Comparison of ENCODE assay signal across 1 cellular context in genomic region chr6:166330612-166331011, GRCh38.
TF ChIP-seq lines count a peak whose summit lies in the region.

No MANE protein-coding gene starts in this region.

TF ChIP-seq in HepG2, 621 proteins besides CTCF, POLR2A, EP300 and RAD21 (continued from another document and continues in another):
- TF ChIP-seq THAP9 (CRISPR knock-in tag; IDR thresholded peaks at IDR 0.05; ENCODE audit: borderline replicate concordance) (peak; percentile 56; the same call in 1 of the 2 replicates), RELA (CRISPR knock-in tag; IDR thresholded peaks at IDR 0.05) (no peak), AHDC1 (CRISPR knock-in tag; IDR thresholded peaks at IDR 0.05; ENCODE audit: borderline replicate concordance) (no peak), NR2F6 (IDR thresholded peaks at IDR 0.05) (no peak), NR2F6 (CRISPR knock-in tag; IDR thresholded peaks at IDR 0.05) (peak; percentile 54; the same call in 1 of the 2 replicates), ZMAT3 (CRISPR knock-in tag; conservative IDR thresholded peaks at IDR 0.05) (no peak), THAP11 (CRISPR knock-in tag; IDR thresholded peaks at IDR 0.05) (peak; percentile 58), CHD2 (IDR thresholded peaks at IDR 0.05; ENCODE audit: low read depth, low read length) (0 out of 2 replicates have a peak, but pooled peaks have one; percentile 26), ZNF34 (CRISPR knock-in tag; IDR thresholded peaks at IDR 0.05; ENCODE audit: borderline replicate concordance) (no peak), SP2 (CRISPR knock-in tag; IDR thresholded peaks at IDR 0.05) (no peak), ZBTB42 (CRISPR knock-in tag; IDR thresholded peaks at IDR 0.05) (no peak), TP53 (CRISPR knock-in tag; conservative IDR thresholded peaks at IDR 0.05) (no peak), MIXL1 (CRISPR knock-in tag; IDR thresholded peaks at IDR 0.05) (no peak), ZNF773 (CRISPR knock-in tag; IDR thresholded peaks at IDR 0.05; ENCODE audit: borderline replicate concordance) (no peak), ZNF280D (CRISPR knock-in tag; IDR thresholded peaks at IDR 0.05) (peak; percentile 75; the same call in 1 of the 2 replicates), POLR2AphosphoS5 (IDR thresholded peaks at IDR 0.05; ENCODE audit: low read depth, low read length) (no peak), ZBTB8A (CRISPR knock-in tag; IDR thresholded peaks at IDR 0.05; ENCODE audit: borderline replicate concordance, low read depth) (no peak), ZNF563 (CRISPR knock-in tag; IDR thresholded peaks at IDR 0.05) (0 out of 2 replicates have a peak, but pooled peaks have one; percentile 23), ZNF383 (CRISPR knock-in tag; IDR thresholded peaks at IDR 0.05; ENCODE audit: borderline replicate concordance) (no peak), CENPT (CRISPR knock-in tag; IDR thresholded peaks at IDR 0.05; ENCODE audit: low read depth) (no peak), KLF15 (CRISPR knock-in tag; IDR thresholded peaks at IDR 0.05; ENCODE audit: borderline replicate concordance) (no peak), SMAD1 (CRISPR knock-in tag; IDR thresholded peaks at IDR 0.05; ENCODE audit: borderline replicate concordance, low read depth) (peak; percentile 84; the same call in 1 of the 2 replicates), ELF1 (CRISPR knock-in tag; IDR thresholded peaks at IDR 0.05) (0 out of 2 replicates have a peak, but pooled peaks have one; percentile 46), ZNF296 (CRISPR knock-in tag; conservative IDR thresholded peaks at IDR 0.05) (no peak), ZNF382 (CRISPR knock-in tag; IDR thresholded peaks at IDR 0.05; ENCODE audit: borderline replicate concordance) (no peak), SMYD3 (CRISPR knock-in tag; IDR thresholded peaks at IDR 0.05) (no peak), HNF4G (IDR thresholded peaks at IDR 0.05; ENCODE audit: borderline replicate concordance, low read depth, low read length) (no peak), HNF4G (CRISPR knock-in tag; IDR thresholded peaks at IDR 0.05; ENCODE audit: borderline replicate concordance, low read depth) (0 out of 2 replicates have a peak, but pooled peaks have one; percentile 27), FOXO4 (CRISPR knock-in tag; conservative IDR thresholded peaks at IDR 0.05) (no peak), MYPOP (CRISPR knock-in tag; IDR thresholded peaks at IDR 0.05) (peak; percentile 65; the same call in 1 of the 2 replicates), MAF1 (CRISPR knock-in tag; IDR thresholded peaks at IDR 0.05; ENCODE audit: borderline replicate concordance) (no peak), MAFG (CRISPR knock-in tag; IDR thresholded peaks at IDR 0.05) (no peak), ZNF552 (CRISPR knock-in tag; IDR thresholded peaks at IDR 0.05; ENCODE audit: borderline replicate concordance) (no peak), ZNF20 (CRISPR knock-in tag; IDR thresholded peaks at IDR 0.05) (no peak), ZNF879 (CRISPR knock-in tag; IDR thresholded peaks at IDR 0.05) (no peak), SOX5 (CRISPR knock-in tag; IDR thresholded peaks at IDR 0.05; ENCODE audit: borderline replicate concordance) (peak; percentile 70; the same call in 1 of the 2 replicates), ATM (IDR thresholded peaks at IDR 0.05; ENCODE audit: borderline replicate concordance) (no peak), ZSCAN31 (CRISPR knock-in tag; IDR thresholded peaks at IDR 0.05; ENCODE audit: low read depth) (0 out of 2 replicates have a peak, but pooled peaks have one; percentile 31), ZUFSP (CRISPR knock-in tag; IDR thresholded peaks at IDR 0.05; ENCODE audit: borderline replicate concordance) (no peak)
- TF ChIP-seq, protein P1, sequence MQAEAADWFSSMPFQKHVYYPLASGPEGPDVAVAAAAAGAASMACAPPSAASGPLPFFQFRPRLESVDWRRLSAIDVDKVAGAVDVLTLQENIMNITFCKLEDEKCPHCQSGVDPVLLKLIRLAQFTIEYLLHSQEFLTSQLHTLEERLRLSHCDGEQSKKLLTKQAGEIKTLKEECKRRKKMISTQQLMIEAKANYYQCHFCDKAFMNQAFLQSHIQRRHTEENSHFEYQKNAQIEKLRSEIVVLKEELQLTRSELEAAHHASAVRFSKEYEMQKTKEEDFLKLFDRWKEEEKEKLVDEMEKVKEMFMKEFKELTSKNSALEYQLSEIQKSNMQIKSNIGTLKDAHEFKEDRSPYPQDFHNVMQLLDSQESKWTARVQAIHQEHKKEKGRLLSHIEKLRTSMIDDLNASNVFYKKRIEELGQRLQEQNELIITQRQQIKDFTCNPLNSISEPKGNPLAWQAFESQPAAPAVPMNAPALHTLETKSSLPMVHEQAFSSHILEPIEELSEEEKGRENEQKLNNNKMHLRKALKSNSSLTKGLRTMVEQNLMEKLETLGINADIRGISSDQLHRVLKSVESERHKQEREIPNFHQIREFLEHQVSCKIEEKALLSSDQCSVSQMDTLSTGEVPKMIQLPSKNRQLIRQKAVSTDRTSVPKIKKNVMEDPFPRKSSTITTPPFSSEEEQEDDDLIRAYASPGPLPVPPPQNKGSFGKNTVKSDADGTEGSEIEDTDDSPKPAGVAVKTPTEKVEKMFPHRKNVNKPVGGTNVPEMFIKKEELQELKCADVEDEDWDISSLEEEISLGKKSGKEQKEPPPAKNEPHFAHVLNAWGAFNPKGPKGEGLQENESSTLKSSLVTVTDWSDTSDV (CRISPR knock-in tag; IDR thresholded peaks at IDR 0.05), result no peak
- TF ChIP-seq, protein P2, sequence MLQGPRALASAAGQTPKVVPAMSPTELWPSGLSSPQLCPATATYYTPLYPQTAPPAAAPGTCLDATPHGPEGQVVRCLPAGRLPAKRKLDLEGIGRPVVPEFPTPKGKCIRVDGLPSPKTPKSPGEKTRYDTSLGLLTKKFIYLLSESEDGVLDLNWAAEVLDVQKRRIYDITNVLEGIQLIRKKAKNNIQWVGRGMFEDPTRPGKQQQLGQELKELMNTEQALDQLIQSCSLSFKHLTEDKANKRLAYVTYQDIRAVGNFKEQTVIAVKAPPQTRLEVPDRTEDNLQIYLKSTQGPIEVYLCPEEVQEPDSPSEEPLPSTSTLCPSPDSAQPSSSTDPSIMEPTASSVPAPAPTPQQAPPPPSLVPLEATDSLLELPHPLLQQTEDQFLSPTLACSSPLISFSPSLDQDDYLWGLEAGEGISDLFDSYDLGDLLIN (CRISPR knock-in tag; IDR thresholded peaks at IDR 0.05; ENCODE audit: borderline replicate concordance), result no peak
- TF ChIP-seq, protein P3, sequence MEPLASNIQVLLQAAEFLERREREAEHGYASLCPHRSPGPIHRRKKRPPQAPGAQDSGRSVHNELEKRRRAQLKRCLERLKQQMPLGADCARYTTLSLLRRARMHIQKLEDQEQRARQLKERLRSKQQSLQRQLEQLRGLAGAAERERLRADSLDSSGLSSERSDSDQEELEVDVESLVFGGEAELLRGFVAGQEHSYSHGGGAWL (CRISPR knock-in tag; IDR thresholded peaks at IDR 0.05), result no peak; the same call in 1 of the 2 replicates
